ENCODE assay signal across 27 cellular contexts in genomic region chr1:174713796-174714195, GRCh38.
DNase-seq lines count a peak whose midpoint lies in the region; ATAC-seq, FAIRE-seq and TF ChIP-seq lines count a peak whose summit lies in the region.
"Had no signal": no experiment of that assay in that cellular context is flagged by ENCODE, and none has a peak within 500 bp of the region (broad histone marks: within the 10 kb centered on the region; RNA-seq: fewer than 3 reads in every experiment).

No MANE protein-coding gene starts in this region.

- FAIRE-seq in HepG2 (lab: Jason Lieb, UNC) = no peak
- FAIRE-seq: GM12878, HTR-8/SVneo had no signal

- no peak for TF ChIP-seq POLR2A in HepG2 (IDR thresholded peaks at IDR 0.05; ENCODE audit: insufficient read depth in 1 of 2, low read depth in 2 of 2, low read length in 2 of 2)

- H3K27ac ChIP-seq in HepG2 (ENCODE audit: extremely low read length, insufficient read depth, low read length) (peak overlapping the region; percentile 65), smooth muscle cell (ENCODE audit: low read depth) (no peak overlapping the region)
- H3K27ac ChIP-seq: BLaER1, KMS-11, Peyer's patch, SK-N-MC had no signal

- DNase-seq in RPMI7951 (ENCODE audit: low read depth) (peak; percentile 46), astrocyte of the spinal cord (ENCODE audit: low read depth, low spot score) (peak; percentile 25), HepG2 (ENCODE audit: low spot score) (peak; percentile 68), sciatic nerve (ENCODE audit: low spot score) (no peak), hippocampal formation (lab: John Stamatoyannopoulos, UW) (no peak), smooth muscle cell (lab: John Stamatoyannopoulos, UW; ENCODE audit: unreplicated experiment) (no peak), NCI-H510A treated with DMSO at 0.1 percent for 48 hours (lab: John Stamatoyannopoulos, UW) (no peak)
- DNase-seq: ACHN; Caco-2; CD4-positive, alpha-beta T cell; DMS 273 treated with DMSO at 0.1 percent for 48 hours; DND-41; H7; IMR-90; NCI-H1092 treated with DMSO at 0.1 percent for 48 hours; NCI-H146; NCI-H2029; NCI-H2171; NCI-H345; NCI-H524 treated with DMSO at 0.1 percent for 48 hours; NCI-H82; Peyer's patch had no signal

- H3K4me1 ChIP-seq in HepG2 (ENCODE audit: insufficient read depth, low read length) = peaks cover 26% of the 10 kb centered on the region
- H3K4me1 ChIP-seq in smooth muscle cell (ENCODE audit: low read depth) = no peaks in the 10 kb centered on the region
- H3K4me1 ChIP-seq: BLaER1, Caco-2, Peyer's patch had no signal

- CTCF ChIA-PET in HepG2 (lab: Yijun Ruan, JAX; ENCODE audit: low intra/inter-chr PET ratio, low total read pairs) = no interaction called here

- TF ChIP-seq EP300 in HepG2 (IDR thresholded peaks at IDR 0.05; ENCODE audit: low read depth in 2 of 2, low read length in 2 of 2) (0 out of 4 replicates have a peak, but pooled peaks of 1 of the 2 experiments have one; percentile 26), HepG2 (CRISPR knock-in tag; IDR thresholded peaks at IDR 0.05; ENCODE audit: borderline replicate concordance) (no peak)

- no TSS peak for BruUV-seq in HepG2 (replicated peaks; lab: Mats Ljungman, UMichigan)

- H3F3A ChIP-seq in smooth muscle cell (ENCODE audit: low read depth) = no peaks in the 10 kb centered on the region

- in situ Hi-C loops in astrocyte of the spinal cord (cut with HindIII; ENCODE audit: low sequenced_read_pairs) (no loop called here), HepG2 (cut with HindIII; ENCODE audit: extremely low pct_ligation_motif_present, low pct_unique_long_range_greater_than_20kb) (no loop called here)

- H3K36me3 ChIP-seq in HepG2 (replicated peaks in 1 of 2; ENCODE audit: control insufficient read depth in 1 of 2, insufficient read depth in 2 of 2, low read length in 2 of 2) = no peaks in the 10 kb centered on the region
- no peaks in the 10 kb centered on the region for H3K36me3 ChIP-seq in smooth muscle cell (ENCODE audit: low read depth)
- H3K36me3 ChIP-seq: Peyer's patch had no signal

- H3K4me3 ChIP-seq in astrocyte of the spinal cord (ENCODE audit: low read depth, low read length) = no peak overlapping the region
- H3K4me3 ChIP-seq in HepG2 (replicated peaks in 1 of 3; ENCODE audit: insufficient read depth in 1 of 3, low read depth in 2 of 3, low read length in 3 of 3) = no peak overlapping the region
- H3K4me3 ChIP-seq in smooth muscle cell = no peak overlapping the region
- H3K4me3 ChIP-seq: BLaER1, GM12878, Peyer's patch, SK-N-MC had no signal

- POLR2A ChIA-PET in HepG2 (lab: Yijun Ruan, JAX) = no interaction called here

- TF ChIP-seq CTCF in astrocyte of the spinal cord (IDR thresholded peaks at IDR 0.05; ENCODE audit: low read depth, low read length) (no peak), HepG2 (CRISPR knock-in tag; IDR thresholded peaks at IDR 0.05) (no peak), smooth muscle cell (IDR thresholded peaks at IDR 0.05; ENCODE audit: borderline replicate concordance, insufficient read depth, poor library complexity, severe bottlenecking) (no peak)

- H3K27me3 ChIP-seq in HepG2 (ENCODE audit: control insufficient read depth in 1 of 2, insufficient read depth in 2 of 2, low read length in 2 of 2) (no peaks in the 10 kb centered on the region), smooth muscle cell (ENCODE audit: low read depth) (no peaks in the 10 kb centered on the region)
- H3K27me3 ChIP-seq: BLaER1, Peyer's patch had no signal

- ATAC-seq in HepG2 = peak; percentile 58; the same call in 2 of the 3 replicates
- ATAC-seq in sciatic nerve = peak; percentile 99
- ATAC-seq: GM12878 had no signal

- H4K20me1 ChIP-seq in HepG2 (ENCODE audit: insufficient read depth, low read length) = no peaks in the 10 kb centered on the region
- no peaks in the 10 kb centered on the region for H4K20me1 ChIP-seq in smooth muscle cell (ENCODE audit: low read depth)
- H4K20me1 ChIP-seq: BLaER1 had no signal

- intact Hi-C loops in HepG2 (cut with micrococcal nuclease; ENCODE audit: unreplicated experiment) = no loop called here
- intact Hi-C loops in sciatic nerve (cut with DNase I) = no loop called here

- H3K79me2 ChIP-seq in HepG2 (ENCODE audit: insufficient read depth, low read length) (no peaks in the 10 kb centered on the region), smooth muscle cell (ENCODE audit: low read depth) (no peaks in the 10 kb centered on the region)

- H3K9ac ChIP-seq in HepG2 (ENCODE audit: insufficient read depth, low read depth, low read length) (no peak overlapping the region), smooth muscle cell (ENCODE audit: low read depth) (no peak overlapping the region)
- H3K9ac ChIP-seq: BLaER1, KMS-11 had no signal

- peak overlapping the region; percentile 0 for H2AFZ ChIP-seq in HepG2 (ENCODE audit: low read length)
- no peak overlapping the region for H2AFZ ChIP-seq in smooth muscle cell (ENCODE audit: low read depth)

- H3K4me2 ChIP-seq in HepG2 (ENCODE audit: low read depth, low read length) (peak overlapping the region; percentile 36; the same call in 1 of the 2 replicates), smooth muscle cell (no peak overlapping the region)
- H3K4me2 ChIP-seq: BLaER1, KMS-11 had no signal

- WGBS in HepG2 (ENCODE audit: low lambda C conversion rate) = 6% methylated on average over 1 of the region's 1 CpG
- 86% methylated on average over 1 of the region's 1 CpG for WGBS in smooth muscle cell (ENCODE audit: low lambda C conversion rate)

- H3K9me3 ChIP-seq in HepG2 (ENCODE audit: low read length) = no peaks in the 10 kb centered on the region
- no peaks in the 10 kb centered on the region for H3K9me3 ChIP-seq in smooth muscle cell (replicated peaks; ENCODE audit: low read depth)
- H3K9me3 ChIP-seq: Caco-2, Peyer's patch had no signal

- no peak for TF ChIP-seq RAD21 in HepG2 (CRISPR knock-in tag; IDR thresholded peaks at IDR 0.05)

TF ChIP-seq in HepG2, 621 proteins besides CTCF, POLR2A, EP300 and RAD21 (continues in another document):
- peak; percentile 37; the same call in 1 of the 2 replicates for TF ChIP-seq NCOA2 (CRISPR knock-in tag; IDR thresholded peaks at IDR 0.05)
- no peak for TF ChIP-seq RXRA (CRISPR knock-in tag; IDR thresholded peaks at IDR 0.05)
- no peak for TF ChIP-seq ZMAT3 (CRISPR knock-in tag; conservative IDR thresholded peaks at IDR 0.05)
- TF ChIP-seq RXRB (CRISPR knock-in tag; IDR thresholded peaks at IDR 0.05; ENCODE audit: borderline replicate concordance) = peak; percentile 10; the same call in 1 of the 2 replicates
- no peak for TF ChIP-seq AKAP8 (CRISPR knock-in tag; IDR thresholded peaks at IDR 0.05)
- no peak for TF ChIP-seq SOX6 (IDR thresholded peaks at IDR 0.05)
- 0 out of 2 replicates have a peak, but pooled peaks have one; percentile 9 for TF ChIP-seq SOX6 (CRISPR knock-in tag; IDR thresholded peaks at IDR 0.05)
- TF ChIP-seq NFKBIZ (CRISPR knock-in tag; IDR thresholded peaks at IDR 0.05) = no peak
- TF ChIP-seq ETV5 (CRISPR knock-in tag; IDR thresholded peaks at IDR 0.05; ENCODE audit: borderline replicate concordance) = peak; percentile 42; the same call in 1 of the 2 replicates
- TF ChIP-seq, protein P1, sequence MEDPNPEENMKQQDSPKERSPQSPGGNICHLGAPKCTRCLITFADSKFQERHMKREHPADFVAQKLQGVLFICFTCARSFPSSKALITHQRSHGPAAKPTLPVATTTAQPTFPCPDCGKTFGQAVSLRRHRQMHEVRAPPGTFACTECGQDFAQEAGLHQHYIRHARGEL (CRISPR knock-in tag; IDR thresholded peaks at IDR 0.05) = no peak
- TF ChIP-seq ZNF543 (CRISPR knock-in tag; IDR thresholded peaks at IDR 0.05) = no peak
- TF ChIP-seq AHDC1 (CRISPR knock-in tag; IDR thresholded peaks at IDR 0.05; ENCODE audit: borderline replicate concordance) = peak; percentile 21; the same call in 1 of the 2 replicates

Comparison
In these comparisons a context has a peak if more than half of its experiments do, and no peak if none do; other contexts are left out.
1. DNase-seq: peak in RPMI7951 (single experiment), astrocyte of the spinal cord (single experiment) and HepG2 (single experiment); none in sciatic nerve (single experiment), hippocampal formation (0 of 2), smooth muscle cell (single experiment) and NCI-H510A treated with DMSO at 0.1 percent for 48 hours (single experiment).